ENCODE assay signal across 1 cellular context in genomic region chr1:9190234-9190633, GRCh38.
TF ChIP-seq lines count a peak whose summit lies in the region.

No MANE protein-coding gene starts in this region.

TF ChIP-seq in WTC11, 78 proteins besides CTCF, POLR2A, EP300 and RAD21:
- no peak for TF ChIP-seq NFATC4 (CRISPR knock-in tag; IDR thresholded peaks at IDR 0.05)
- peak; percentile 59 for TF ChIP-seq ZNF121 (CRISPR knock-in tag; IDR thresholded peaks at IDR 0.05)
